ENCODE assay signal across 11 cellular contexts in the genomic region with DNA sequence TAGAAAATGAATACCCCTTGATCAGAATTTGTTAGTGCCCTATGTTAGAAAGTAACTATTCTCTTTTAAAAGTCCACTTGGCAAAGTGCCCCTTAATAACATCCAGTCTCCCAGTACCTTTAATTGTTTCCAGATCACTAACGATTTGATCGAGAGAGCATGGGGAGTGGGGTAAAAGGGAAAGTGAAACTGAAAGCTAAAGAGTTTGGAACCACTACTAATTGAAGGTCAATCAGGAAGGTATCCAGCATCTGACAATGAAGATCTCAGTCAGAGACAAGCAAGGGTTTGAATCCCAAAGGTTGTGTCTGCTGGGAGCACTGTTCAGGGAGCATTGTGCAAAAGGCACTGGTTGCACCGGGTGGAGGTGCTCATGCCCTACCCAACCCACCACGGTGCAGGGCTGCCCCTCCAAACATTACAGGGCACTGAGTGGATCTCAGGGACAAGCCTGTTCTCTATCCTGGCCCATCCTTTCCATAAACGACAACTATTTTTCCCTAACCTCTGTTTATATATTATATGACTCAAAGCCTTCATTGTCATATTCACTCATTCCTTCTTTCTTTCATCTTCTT. TPM values are rescaled to one million over a fixed set of nuclear protein-coding genes. Genes with fewer than 3 reads are reported as not detected.
DNase-seq lines count a peak whose midpoint lies in the region; TF ChIP-seq lines count a peak whose summit lies in the region.
"Had no signal": no experiment of that assay in that cellular context is flagged by ENCODE, and none has a peak within 500 bp of the region (broad histone marks: within the 10 kb centered on the region; RNA-seq: fewer than 3 reads in every experiment).

No MANE protein-coding gene starts in this region.

- no peaks in the 10 kb centered on the region for H3K4me1 ChIP-seq in muscle layer of duodenum (ENCODE audit: control insufficient read depth in 1 of 2, insufficient read depth in 2 of 2, low read length in 2 of 2)

- H3K9me3 ChIP-seq in muscle layer of duodenum (ENCODE audit: control insufficient read depth in 1 of 2, low read length in 2 of 2), result no peaks in the 10 kb centered on the region

- peaks cover 0 to 4% (median 0%) of the 10 kb centered on the region in 3 donors for H3K27me3 Mint-ChIP-seq in immature natural killer cell (ENCODE audit: low read depth in 3 of 3)
- H3K27me3 Mint-ChIP-seq: activated naive CD4-positive, alpha-beta T cell treated with anti-CD3 and anti-CD28 coated beads, Interleukin-2, amount 10 ng/mL, durations not matched to agents 7 days and 5 days had no signal

- TF ChIP-seq CTCF in AG09309 (IDR thresholded peaks at IDR 0.05; ENCODE audit: control insufficient read depth, insufficient read depth, low read depth, low read length, missing control alignments), result no peak
- no peak for TF ChIP-seq CTCF in astrocyte of the cerebellum (IDR thresholded peaks at IDR 0.05; ENCODE audit: low read depth, low read length, missing control alignments)

- H3K36me3 Mint-ChIP-seq in immature natural killer cell, result no peaks in the 10 kb centered on the region
- H3K36me3 Mint-ChIP-seq: activated naive CD4-positive, alpha-beta T cell treated with anti-CD3 and anti-CD28 coated beads, Interleukin-2, amount 10 ng/mL, durations not matched to agents 7 days and 5 days had no signal

- H3K4me1 Mint-ChIP-seq in immature natural killer cell, result no peaks in the 10 kb centered on the region
- H3K4me1 Mint-ChIP-seq: activated naive CD4-positive, alpha-beta T cell treated with anti-CD3 and anti-CD28 coated beads, Interleukin-2, amount 10 ng/mL, durations not matched to agents 7 days and 5 days had no signal

- H3K9me3 Mint-ChIP-seq in immature natural killer cell, result peaks cover 0 to 20% (median 15%) of the 10 kb centered on the region in 6 donors

- no peak for DNase-seq in AG09309 (ENCODE audit: low read depth)
- DNase-seq in M059J (ENCODE audit: low read depth), result peak; percentile 59
- peak; percentile 0 for DNase-seq in astrocyte of the cerebellum (ENCODE audit: low read depth)
- no peak for DNase-seq in immature natural killer cell
- no peak for DNase-seq in mesenteric fat pad (ENCODE audit: low spot score)
- no peak for DNase-seq in stimulated activated CD4-positive, alpha-beta T cell treated with anti-CD3 and anti-CD28 coated beads, Interleukin-4, amount 100 ng/mL, for 4 hours
- no peak for DNase-seq in activated CD8-positive, alpha-beta memory T cell treated with anti-CD3 and anti-CD28 coated beads for 24 hours
- DNase-seq: activated naive CD4-positive, alpha-beta T cell treated with anti-CD3 and anti-CD28 coated beads, Interleukin-2, amount 10 ng/mL, durations not matched to agents 7 days and 5 days; DMS79 had no signal

- in situ Hi-C loops in astrocyte of the cerebellum (cut with HindIII; ENCODE audit: low sequenced_read_pairs), result no loop called here

- no peaks in the 10 kb centered on the region for H3K27me3 ChIP-seq in muscle layer of duodenum (ENCODE audit: low read depth, low read length)

- H3K4me3 ChIP-seq in AG09309 (ENCODE audit: control insufficient read depth, low read depth, low read length), result peak overlapping the region; percentile 31
- H3K4me3 ChIP-seq in astrocyte of the cerebellum (ENCODE audit: low read depth, low read length), result peak overlapping the region; percentile 23
- peak overlapping the region; percentile 45 to 47 for H3K4me3 ChIP-seq in muscle layer of duodenum (ENCODE audit: low read depth in 1 of 2, low read length in 2 of 2)

- no peak overlapping the region for H3K27ac Mint-ChIP-seq in immature natural killer cell
- H3K27ac Mint-ChIP-seq: activated naive CD4-positive, alpha-beta T cell treated with anti-CD3 and anti-CD28 coated beads, Interleukin-2, amount 10 ng/mL, durations not matched to agents 7 days and 5 days had no signal

- no peaks in the 10 kb centered on the region for H3K36me3 ChIP-seq in muscle layer of duodenum (ENCODE audit: control insufficient read depth in 1 of 2, insufficient read depth in 2 of 2, low read length in 2 of 2)

- H3K27ac ChIP-seq in muscle layer of duodenum (ENCODE audit: low read length), result no peak overlapping the region

- H3K4me3 Mint-ChIP-seq in immature natural killer cell, result peak overlapping the region in 1 of 5 donors; percentile 75
- H3K4me3 Mint-ChIP-seq: activated naive CD4-positive, alpha-beta T cell treated with anti-CD3 and anti-CD28 coated beads, Interleukin-2, amount 10 ng/mL, durations not matched to agents 7 days and 5 days had no signal

RNA-seq across cellular contexts. Expression of gene RIT2, which starts 14.6 kb away (rescaled TPM):
- total RNA-seq in M059J (2014; rRNA removed; shearing (Covaris generic)), result 0.37 and 0.79 TPM in 2 replicates
- polyA plus RNA-seq in immature natural killer cell, result not detected
- not detected for total RNA-seq in mesenteric fat pad
- total RNA-seq: mucosa of gallbladder had no signal

Comparison
In these comparisons a context has a peak if more than half of its experiments do, and no peak if none do; other contexts are left out.
1. DNase-seq: peak in M059J (single experiment) and astrocyte of the cerebellum (single experiment); none in AG09309 (single experiment), immature natural killer cell (0 of 3), mesenteric fat pad (single experiment), stimulated activated CD4-positive, alpha-beta T cell treated with anti-CD3 and anti-CD28 coated beads, Interleukin-4, amount 100 ng/mL, for 4 hours (0 of 2) and activated CD8-positive, alpha-beta memory T cell treated with anti-CD3 and anti-CD28 coated beads for 24 hours (single experiment).
2. Peak in every context shown above with its lines, with median percentiles within 50 percentile points of each other: H3K4me3 ChIP-seq.